15 cellular contexts compared by ENCODE assay signal in the genomic region with DNA sequence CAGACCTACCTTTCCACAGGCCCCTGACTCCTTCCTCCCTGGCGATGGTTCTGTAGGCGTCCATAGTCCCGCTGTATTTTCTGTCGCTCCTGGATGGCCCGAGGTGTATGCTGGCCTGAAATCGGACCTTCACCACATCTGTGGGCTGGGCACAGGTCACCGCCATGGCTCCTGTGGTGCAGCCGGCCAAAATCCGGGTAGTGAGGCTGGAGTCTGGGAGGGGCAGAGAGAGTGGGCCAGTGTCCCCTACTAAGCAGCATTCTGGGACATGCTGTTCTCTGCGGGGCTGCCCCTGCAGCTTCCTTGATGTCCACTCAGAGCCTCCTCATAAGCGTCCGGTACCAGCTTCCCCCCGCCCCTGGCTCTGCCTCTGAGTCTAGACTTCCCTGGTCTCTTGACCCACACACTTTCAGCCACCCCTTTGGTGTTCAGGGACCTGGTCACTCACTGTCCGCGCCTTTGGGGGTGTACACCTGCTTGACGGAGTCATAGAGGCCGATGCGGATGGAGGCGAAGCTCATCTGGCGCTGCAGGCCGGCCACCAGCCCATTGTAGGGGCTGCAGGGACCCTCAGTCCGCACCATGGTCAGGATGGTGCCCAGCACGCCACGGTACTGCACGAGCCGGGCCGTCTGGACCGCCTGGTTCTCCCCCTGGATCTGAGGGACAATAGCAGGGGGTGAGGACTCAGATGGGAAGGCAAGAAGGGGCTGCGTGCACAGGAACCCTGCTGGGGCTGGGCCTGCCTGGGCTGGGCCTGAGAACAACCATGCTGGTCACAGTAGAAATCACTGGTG. TPM values are rescaled to one million over a fixed set of nuclear protein-coding genes. Genes with fewer than 3 reads are reported as not detected.
DNase-seq lines count a peak whose midpoint lies in the region; ATAC-seq and TF ChIP-seq lines count a peak whose summit lies in the region.
"Had no signal": no experiment of that assay in that cellular context is flagged by ENCODE, and none has a peak within 500 bp of the region (broad histone marks: within the 10 kb centered on the region; RNA-seq: fewer than 3 reads in every experiment).

No MANE protein-coding gene starts in this region.

- no peaks in the 10 kb centered on the region for H3K9me3 ChIP-seq in CD4-positive, alpha-beta T cell (ENCODE audit: control insufficient read depth, low read length)
- no peaks in the 10 kb centered on the region for H3K9me3 ChIP-seq in KOPT-K1 (ENCODE audit: insufficient read depth, low read length, poor library complexity, severe bottlenecking)
- H3K9me3 ChIP-seq: mucosa of descending colon, testis had no signal

- H3K9me3 Mint-ChIP-seq in CD4-positive, alpha-beta T cell = no peaks in the 10 kb centered on the region
- no peaks in the 10 kb centered on the region for H3K9me3 Mint-ChIP-seq in activated naive CD8-positive, alpha-beta T cell treated with anti-CD3 and anti-CD28 coated beads, Interleukin-2, amount 10 ng/mL, durations not matched to agents 7 days and 5 days
- H3K9me3 Mint-ChIP-seq in natural killer cell treated with Interleukin-12 subunit alpha and Interleukin-12 subunit beta and Interleukin-15 and Interleukin-18, amount 100 ng/mL, for 72 hours = no peaks in the 10 kb centered on the region
- H3K9me3 Mint-ChIP-seq in HFFc6 = no peaks in the 10 kb centered on the region

- no peak for DNase-seq in CD4-positive, alpha-beta T cell
- DNase-seq in activated naive CD8-positive, alpha-beta T cell treated with anti-CD3 and anti-CD28 coated beads, Interleukin-2, amount 10 ng/mL, durations not matched to agents 7 days and 5 days = no peak
- DNase-seq in natural killer cell treated with Interleukin-12 subunit alpha and Interleukin-12 subunit beta and Interleukin-15 and Interleukin-18, amount 100 ng/mL, for 72 hours (ENCODE audit: low spot score) = no peak
- no peak for DNase-seq in HFFc6
- DNase-seq in GM20000 (ENCODE audit: low spot score) = no peak
- DNase-seq: AML-193, IMR-90, left cardiac atrium, NCI-H187 treated with DMSO at 0.1 percent for 48 hours, testis had no signal

- intact Hi-C loops in CD4-positive, alpha-beta T cell (cut with DNase I, micrococcal nuclease) = loop anchor here (1.0 to 2.0 kb wide), 4 partner anchors 11 to 42 kb away; no protein-coding TSS in a partner anchor

- peaks cover 26% of the 10 kb centered on the region for H3K36me3 Mint-ChIP-seq in CD4-positive, alpha-beta T cell (ENCODE audit: low read depth)
- H3K36me3 Mint-ChIP-seq in activated naive CD8-positive, alpha-beta T cell treated with anti-CD3 and anti-CD28 coated beads, Interleukin-2, amount 10 ng/mL, durations not matched to agents 7 days and 5 days = peaks cover 21% of the 10 kb centered on the region
- no peaks in the 10 kb centered on the region for H3K36me3 Mint-ChIP-seq in natural killer cell treated with Interleukin-12 subunit alpha and Interleukin-12 subunit beta and Interleukin-15 and Interleukin-18, amount 100 ng/mL, for 72 hours
- H3K36me3 Mint-ChIP-seq in HFFc6 (ENCODE audit: low read depth) = no peaks in the 10 kb centered on the region

- no peak for TF ChIP-seq CTCF in CD4-positive, alpha-beta T cell (IDR thresholded peaks at IDR 0.05)
- TF ChIP-seq CTCF in HFFc6 (IDR thresholded peaks at IDR 0.05) (no peak), GM20000 (IDR thresholded peaks at IDR 0.05; ENCODE audit: extremely low read depth, missing control alignments) (no peak)

- peak overlapping the region; percentile 94 for H3K27ac Mint-ChIP-seq in CD4-positive, alpha-beta T cell
- H3K27ac Mint-ChIP-seq in activated naive CD8-positive, alpha-beta T cell treated with anti-CD3 and anti-CD28 coated beads, Interleukin-2, amount 10 ng/mL, durations not matched to agents 7 days and 5 days = peak overlapping the region; percentile 96
- H3K27ac Mint-ChIP-seq in natural killer cell treated with Interleukin-12 subunit alpha and Interleukin-12 subunit beta and Interleukin-15 and Interleukin-18, amount 100 ng/mL, for 72 hours = peak overlapping the region; percentile 61 to 70
- no peak overlapping the region for H3K27ac Mint-ChIP-seq in HFFc6

- peak overlapping the region; percentile 70 for H3K27ac ChIP-seq in CD4-positive, alpha-beta T cell (ENCODE audit: low read depth, low read length)
- peak overlapping the region; percentile 54 for H3K27ac ChIP-seq in KOPT-K1 (ENCODE audit: low read depth, low read length, poor library complexity, severe bottlenecking)
- H3K27ac ChIP-seq: testis had no signal

- no peak for ATAC-seq in CD4-positive, alpha-beta T cell (ENCODE audit: poor library complexity)
- no peak for ATAC-seq in activated naive CD8-positive, alpha-beta T cell treated with anti-CD3 and anti-CD28 coated beads, Interleukin-2, amount 10 ng/mL, durations not matched to agents 7 days and 5 days (ENCODE audit: low read depth)
- no peak for ATAC-seq in natural killer cell treated with Interleukin-12 subunit alpha and Interleukin-12 subunit beta and Interleukin-15 and Interleukin-18, amount 100 ng/mL, for 72 hours
- ATAC-seq in HG02885 (IDR thresholded peaks at IDR 0.05; ENCODE audit: poor library complexity, unreplicated experiment) = no peak

- peaks cover 82% of the 10 kb centered on the region for H3K4me1 Mint-ChIP-seq in CD4-positive, alpha-beta T cell (ENCODE audit: low read depth)
- peaks cover 45% of the 10 kb centered on the region for H3K4me1 Mint-ChIP-seq in activated naive CD8-positive, alpha-beta T cell treated with anti-CD3 and anti-CD28 coated beads, Interleukin-2, amount 10 ng/mL, durations not matched to agents 7 days and 5 days
- H3K4me1 Mint-ChIP-seq in natural killer cell treated with Interleukin-12 subunit alpha and Interleukin-12 subunit beta and Interleukin-15 and Interleukin-18, amount 100 ng/mL, for 72 hours (ENCODE audit: low read depth in 2 of 2) = peaks cover 62 to 70% of the 10 kb centered on the region in 2 donors
- H3K4me1 Mint-ChIP-seq in HFFc6 (ENCODE audit: low read depth) = no peaks in the 10 kb centered on the region

- peak overlapping the region; percentile 81 for H3K4me3 Mint-ChIP-seq in CD4-positive, alpha-beta T cell
- peak overlapping the region; percentile 77 for H3K4me3 Mint-ChIP-seq in activated naive CD8-positive, alpha-beta T cell treated with anti-CD3 and anti-CD28 coated beads, Interleukin-2, amount 10 ng/mL, durations not matched to agents 7 days and 5 days
- H3K4me3 Mint-ChIP-seq in natural killer cell treated with Interleukin-12 subunit alpha and Interleukin-12 subunit beta and Interleukin-15 and Interleukin-18, amount 100 ng/mL, for 72 hours = peak overlapping the region; percentile 74
- H3K4me3 Mint-ChIP-seq in HFFc6 = no peak overlapping the region

- peaks cover 17% of the 10 kb centered on the region; the same call in 1 of the 2 replicates for H3K36me3 ChIP-seq in KOPT-K1 (ENCODE audit: insufficient read depth, low read length)

- H3K27me3 Mint-ChIP-seq in CD4-positive, alpha-beta T cell = no peaks in the 10 kb centered on the region
- no peaks in the 10 kb centered on the region for H3K27me3 Mint-ChIP-seq in activated naive CD8-positive, alpha-beta T cell treated with anti-CD3 and anti-CD28 coated beads, Interleukin-2, amount 10 ng/mL, durations not matched to agents 7 days and 5 days
- H3K27me3 Mint-ChIP-seq in natural killer cell treated with Interleukin-12 subunit alpha and Interleukin-12 subunit beta and Interleukin-15 and Interleukin-18, amount 100 ng/mL, for 72 hours = no peaks in the 10 kb centered on the region
- H3K27me3 Mint-ChIP-seq in HFFc6 (ENCODE audit: insufficient read depth) = peaks cover 5% of the 10 kb centered on the region

- H3K27me3 ChIP-seq in CD4-positive, alpha-beta T cell (ENCODE audit: control insufficient read depth, insufficient read depth, low read length) = no peaks in the 10 kb centered on the region
- H3K27me3 ChIP-seq: testis had no signal

- POLR2A ChIA-PET in CD4-positive, alpha-beta T cell (lab: Charles Lee) = interaction anchor here (0.5 to 5.9 kb wide), 9 partner anchors 8 to 107 kb away, joined by 3 to 316 read pairs (median 10); partner anchors contain the start of gene UCP2
- POLR2A ChIA-PET in activated naive CD8-positive, alpha-beta T cell treated with anti-CD3 and anti-CD28 coated beads, Interleukin-2, amount 10 ng/mL, durations not matched to agents 7 days and 5 days (lab: Charles Lee) = interaction anchor here (1.0 to 4.8 kb wide), 12 partner anchors 10 to 165 kb away, joined by 3 to 62 read pairs (median 8); partner anchors contain the start of genes C2CD3, PPME1 and UCP2

- CTCF ChIA-PET in CD4-positive, alpha-beta T cell (lab: Charles Lee) = interaction anchor here (0.9 to 2.3 kb wide), 11 partner anchors 9 to 42 kb away, joined by 4 to 26 read pairs (median 5); partner anchors contain the start of gene UCP2

RNA-seq across cellular contexts. Expression of gene UCP3, which starts 3.0 kb away (rescaled TPM):
- total RNA-seq in CD4-positive, alpha-beta T cell = 1 to 10 TPM; 3.0 to 3.7 TPM
- total RNA-seq in activated naive CD8-positive, alpha-beta T cell treated with anti-CD3 and anti-CD28 coated beads, Interleukin-2, amount 10 ng/mL, durations not matched to agents 7 days and 5 days = 1 to 10 TPM; 4.0 to 4.1 TPM
- total RNA-seq in natural killer cell treated with Interleukin-12 subunit alpha and Interleukin-12 subunit beta and Interleukin-15 and Interleukin-18, amount 100 ng/mL, for 72 hours = 1 to 10 TPM; 5.2 to 7.2 TPM
- under 1 TPM; 0.10 to 0.62 (median 0.39) TPM for total RNA-seq in HFFc6 (2021; fragmentation: NEBNext Ultra II Directional; extraction: Animal tissue kit (Norgen Biotek cat#: 25700))

RNA-seq across cellular contexts. Expression of gene UCP2, which starts 23.3 kb away (rescaled TPM):
- total RNA-seq in CD4-positive, alpha-beta T cell = 100 to 1,000 TPM; 467 to 468 TPM
- 100 to 1,000 TPM; 267 TPM for total RNA-seq in activated naive CD8-positive, alpha-beta T cell treated with anti-CD3 and anti-CD28 coated beads, Interleukin-2, amount 10 ng/mL, durations not matched to agents 7 days and 5 days
- total RNA-seq in natural killer cell treated with Interleukin-12 subunit alpha and Interleukin-12 subunit beta and Interleukin-15 and Interleukin-18, amount 100 ng/mL, for 72 hours = 100 to 1,000 TPM; 333 to 668 TPM
- total RNA-seq in HFFc6 (2021; fragmentation: NEBNext Ultra II Directional; extraction: Animal tissue kit (Norgen Biotek cat#: 25700)) = 1 to 10 TPM; 6.4 to 9.9 (median 8.0) TPM

RNA-seq across cellular contexts. Expression of gene DNAJB13, which starts 55.1 kb away (rescaled TPM):
- total RNA-seq in CD4-positive, alpha-beta T cell = not detected
- total RNA-seq in activated naive CD8-positive, alpha-beta T cell treated with anti-CD3 and anti-CD28 coated beads, Interleukin-2, amount 10 ng/mL, durations not matched to agents 7 days and 5 days = under 1 TPM in 1 of 2 experiments, not detected in 1; 0.47 TPM
- under 1 TPM in 1 of 2 donors, not detected in 1; 0.47 TPM for total RNA-seq in natural killer cell treated with Interleukin-12 subunit alpha and Interleukin-12 subunit beta and Interleukin-15 and Interleukin-18, amount 100 ng/mL, for 72 hours
- total RNA-seq in HFFc6 (2021; fragmentation: NEBNext Ultra II Directional; extraction: Animal tissue kit (Norgen Biotek cat#: 25700)) = under 1 TPM in 4 of 6 experiments, not detected in 2; 0.11 to 0.25 (median 0.17) TPM
- total RNA-seq: aorta, left cardiac atrium, mucosa of descending colon, omental fat pad had no signal

Comparison
In these comparisons a context has a peak if more than half of its experiments do, and no peak if none do; other contexts are left out.
1. RNA of gene UCP2, which starts 23.3 kb away (total RNA-seq): 333 to 668 TPM in natural killer cell treated with Interleukin-12 subunit alpha and Interleukin-12 subunit beta and Interleukin-15 and Interleukin-18, amount 100 ng/mL, for 72 hours, 467 to 468 TPM in CD4-positive, alpha-beta T cell and 267 TPM in activated naive CD8-positive, alpha-beta T cell treated with anti-CD3 and anti-CD28 coated beads, Interleukin-2, amount 10 ng/mL, durations not matched to agents 7 days and 5 days; 6.4 to 9.9 TPM in HFFc6; every median in the first group is over 10 times any median in the second.